In genomic region chr13:75704942-75705320, GRCh38 we compare ENCODE assay signal across 10 cellular contexts.
DNase-seq lines count a peak whose midpoint lies in the region; ATAC-seq and TF ChIP-seq lines count a peak whose summit lies in the region.
"Had no signal": no experiment of that assay in that cellular context is flagged by ENCODE, and none has a peak within 500 bp of the region (broad histone marks: within the 10 kb centered on the region; RNA-seq: fewer than 3 reads in every experiment).

No MANE protein-coding gene starts in this region.

- H3K36me3 ChIP-seq in transverse colon: no peaks in the 10 kb centered on the region

- peak; percentile 44 for DNase-seq in NCI-H1436 (lab: John Stamatoyannopoulos, UW)
- DNase-seq in NCI-H1436 treated with DMSO at 0.1 percent for 48 hours (lab: John Stamatoyannopoulos, UW): no peak
- DNase-seq in islet precursor cell: peak; percentile 73
- DNase-seq in transverse colon: peak; percentile 81
- DNase-seq in natural killer cell: no peak
- DNase-seq in activated CD4-positive, alpha-beta memory T cell treated with anti-CD3 and anti-CD28 coated beads, Interleukin-2, amount 10 ng/mL, durations not matched to agents 7 days and 5 days: no peak

- ATAC-seq in SK-N-SH treated with all-trans-retinoic acid at 6 μM for 48 hours (peak; percentile 44), GM21526 (IDR thresholded peaks at IDR 0.05; ENCODE audit: low FRiP score, unreplicated experiment) (no peak), natural killer cell (no peak)

- H3K4me1 Mint-ChIP-seq in natural killer cell: peaks cover 5% of the 10 kb centered on the region in 2 donors
- H3K4me1 Mint-ChIP-seq in activated CD4-positive, alpha-beta memory T cell treated with anti-CD3 and anti-CD28 coated beads, Interleukin-2, amount 10 ng/mL, durations not matched to agents 7 days and 5 days: peaks cover 12% of the 10 kb centered on the region

- TF ChIP-seq CTCF in transverse colon (IDR thresholded peaks at IDR 0.05) (peak in 1 of 5 experiments; percentile 43), natural killer cell (IDR thresholded peaks at IDR 0.05) (no peak)

- peak overlapping the region; percentile 39 to 63 (median 57) for H3K27ac ChIP-seq in transverse colon
- H3K27ac ChIP-seq: parathyroid adenoma had no signal

- 56 to 60% methylated on average over 6 to 10 of the region's 10 CpGs for WGBS in transverse colon (ENCODE audit: low coverage in 1 of 2), 2 donors

- no peak overlapping the region for H3K4me3 ChIP-seq in transverse colon
- H3K4me3 ChIP-seq: GM12878 had no signal

- TF ChIP-seq POLR2A in transverse colon (IDR thresholded peaks at IDR 0.05): no peak

- TF ChIP-seq EP300 in transverse colon (IDR thresholded peaks at IDR 0.05; ENCODE audit: low read depth): no peak

- H3K36me3 Mint-ChIP-seq in natural killer cell: no peaks in the 10 kb centered on the region
- no peaks in the 10 kb centered on the region for H3K36me3 Mint-ChIP-seq in activated CD4-positive, alpha-beta memory T cell treated with anti-CD3 and anti-CD28 coated beads, Interleukin-2, amount 10 ng/mL, durations not matched to agents 7 days and 5 days (ENCODE audit: low read depth)

- H3K27me3 Mint-ChIP-seq in natural killer cell (ENCODE audit: low read depth in 2 of 2): no peaks in the 10 kb centered on the region
- H3K27me3 Mint-ChIP-seq in activated CD4-positive, alpha-beta memory T cell treated with anti-CD3 and anti-CD28 coated beads, Interleukin-2, amount 10 ng/mL, durations not matched to agents 7 days and 5 days: no peaks in the 10 kb centered on the region

- intact Hi-C loops in transverse colon (cut with DNase I; ENCODE audit: low total_unique reads): no loop called here
- intact Hi-C loops in natural killer cell (cut with micrococcal nuclease): no loop called here

- in situ Hi-C loops in transverse colon (cut with MboI; ENCODE audit: low pct_ligation_motif_present in 1 of 4, low pct_unique_long_range_greater_than_20kb in 1 of 4, low sequenced_read_pairs in 3 of 4): no loop called here

- no peaks in the 10 kb centered on the region for H3K9me3 ChIP-seq in transverse colon

- peak overlapping the region in 1 of 2 donors; percentile 53 for H3K27ac Mint-ChIP-seq in natural killer cell
- no peak overlapping the region for H3K27ac Mint-ChIP-seq in activated CD4-positive, alpha-beta memory T cell treated with anti-CD3 and anti-CD28 coated beads, Interleukin-2, amount 10 ng/mL, durations not matched to agents 7 days and 5 days

- H3K4me1 ChIP-seq in transverse colon: peaks cover 0 to 12% (median 6%) of the 10 kb centered on the region in 4 donors
- H3K4me1 ChIP-seq: parathyroid adenoma had no signal

- no peaks in the 10 kb centered on the region for H3K9me3 Mint-ChIP-seq in natural killer cell
- H3K9me3 Mint-ChIP-seq in activated CD4-positive, alpha-beta memory T cell treated with anti-CD3 and anti-CD28 coated beads, Interleukin-2, amount 10 ng/mL, durations not matched to agents 7 days and 5 days: no peaks in the 10 kb centered on the region

- H3K4me3 Mint-ChIP-seq in natural killer cell: no peak overlapping the region
- H3K4me3 Mint-ChIP-seq in activated CD4-positive, alpha-beta memory T cell treated with anti-CD3 and anti-CD28 coated beads, Interleukin-2, amount 10 ng/mL, durations not matched to agents 7 days and 5 days: no peak overlapping the region

- CTCF ChIA-PET in activated CD4-positive, alpha-beta memory T cell treated with anti-CD3 and anti-CD28 coated beads, Interleukin-2, amount 10 ng/mL, durations not matched to agents 7 days and 5 days (lab: Charles Lee): interaction anchor here (2.2 kb wide), 1 partner anchor 9 kb away, joined by 15 read pairs; no protein-coding TSS in a partner anchor

- POLR2A ChIA-PET in activated CD4-positive, alpha-beta memory T cell treated with anti-CD3 and anti-CD28 coated beads, Interleukin-2, amount 10 ng/mL, durations not matched to agents 7 days and 5 days (lab: Charles Lee): no interaction called here

- no peaks in the 10 kb centered on the region for H3K27me3 ChIP-seq in transverse colon

TF ChIP-seq in SK-N-SH treated with all-trans-retinoic acid at 6 μM for 48 hours, 23 proteins besides CTCF, POLR2A, EP300 and RAD21:
- TF ChIP-seq OSR1 (CRISPR knock-in tag; IDR thresholded peaks at IDR 0.05): no peak
- TF ChIP-seq TOX (CRISPR knock-in tag; IDR thresholded peaks at IDR 0.05; ENCODE audit: borderline replicate concordance): no peak
TF ChIP-seq in SK-N-SH treated with all-trans-retinoic acid at 6 μM for 48 hours: peak in this region for 0.

Comparison
In these comparisons a context has a peak if more than half of its experiments do, and no peak if none do; other contexts are left out.
1. DNase-seq: peak in NCI-H1436 (single experiment), islet precursor cell (single experiment) and transverse colon (single experiment); none in NCI-H1436 treated with DMSO at 0.1 percent for 48 hours (single experiment), natural killer cell (single experiment) and activated CD4-positive, alpha-beta memory T cell treated with anti-CD3 and anti-CD28 coated beads, Interleukin-2, amount 10 ng/mL, durations not matched to agents 7 days and 5 days (single experiment).